ENCODE assay signal across 11 cellular contexts in the genomic region with DNA sequence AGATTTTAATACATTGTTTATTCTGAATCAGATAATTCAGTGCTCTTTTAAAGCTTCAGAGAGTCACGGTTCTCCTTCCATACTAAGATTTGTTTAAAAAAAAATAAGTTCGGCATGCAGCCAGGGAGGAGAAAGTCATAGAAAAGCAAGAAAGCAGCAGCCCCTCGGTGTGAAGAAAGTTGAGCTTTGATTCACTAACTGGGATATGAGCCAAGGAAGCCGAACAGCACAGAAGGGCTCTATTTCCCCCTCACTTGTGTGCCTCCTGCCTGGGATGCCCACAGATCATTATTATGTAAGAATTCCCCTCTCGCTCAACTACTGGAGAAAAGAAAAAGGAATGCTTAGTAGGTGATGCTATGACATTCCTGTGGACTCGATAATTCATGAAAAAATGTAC.
DNase-seq lines count a peak whose midpoint lies in the region; ATAC-seq, FAIRE-seq and TF ChIP-seq lines count a peak whose summit lies in the region.
"Had no signal": no experiment of that assay in that cellular context is flagged by ENCODE, and none has a peak within 500 bp of the region (broad histone marks: within the 10 kb centered on the region; RNA-seq: fewer than 3 reads in every experiment).

No MANE protein-coding gene starts in this region.

- H2AFZ ChIP-seq in endothelial cell of umbilical vein (ENCODE audit: low read depth, low read length), result no peak overlapping the region

- H3K4me1 ChIP-seq in SJSA1 (replicated peaks), result peaks cover 17% of the 10 kb centered on the region
- H3K4me1 ChIP-seq in endothelial cell of umbilical vein (ENCODE audit: control insufficient read depth, extremely low read depth, insufficient read depth, low read length), result no peaks in the 10 kb centered on the region

- CTCF ChIA-PET in endothelial cell of umbilical vein (lab: Charles Lee), result interaction anchor here (1.9 kb wide), 1 partner anchor 160 kb away, joined by 7 read pairs; no protein-coding TSS in a partner anchor

- no peaks in the 10 kb centered on the region for H3K9me3 Mint-ChIP-seq in activated T-helper 2 cell treated with anti-CD3 and anti-CD28 coated beads, Interferon-gamma antibody, Interleukin-2, Interleukin-4, amounts not matched to agents 10 μg/mL and 5 μg/mL and 100 μg/mL, durations not matched to agents 14 hours and 24 hours and 36 hours

- dilution Hi-C loops in endothelial cell of umbilical vein (cut with MboI; ENCODE audit: extremely low pct_ligation_motif_present, low sequenced_read_pairs), result no loop called here

- H3K27ac Mint-ChIP-seq in activated T-helper 2 cell treated with anti-CD3 and anti-CD28 coated beads, Interferon-gamma antibody, Interleukin-2, Interleukin-4, amounts not matched to agents 10 μg/mL and 5 μg/mL and 100 μg/mL, durations not matched to agents 14 hours and 24 hours and 36 hours, result no peak overlapping the region
- H3K27ac Mint-ChIP-seq: activated CD8-positive, alpha-beta T cell treated with anti-CD3 and anti-CD28 coated beads, Interleukin-2, amount 10 ng/mL, durations not matched to agents 7 days and 5 days had no signal

- no peak overlapping the region for H3K9ac ChIP-seq in endothelial cell of umbilical vein (replicated peaks; ENCODE audit: extremely low read depth, insufficient read depth, low read length)

- H3K9me1 ChIP-seq in endothelial cell of umbilical vein (replicated peaks; ENCODE audit: control insufficient read depth, extremely low read depth, insufficient read depth, low read length), result no peaks in the 10 kb centered on the region

- no peak overlapping the region for H3K4me3 Mint-ChIP-seq in activated T-helper 2 cell treated with anti-CD3 and anti-CD28 coated beads, Interferon-gamma antibody, Interleukin-2, Interleukin-4, amounts not matched to agents 10 μg/mL and 5 μg/mL and 100 μg/mL, durations not matched to agents 14 hours and 24 hours and 36 hours (ENCODE audit: low read depth)
- H3K4me3 Mint-ChIP-seq: activated CD8-positive, alpha-beta T cell treated with anti-CD3 and anti-CD28 coated beads, Interleukin-2, amount 10 ng/mL, durations not matched to agents 7 days and 5 days had no signal

- no peak overlapping the region for H3K4me2 ChIP-seq in endothelial cell of umbilical vein (ENCODE audit: insufficient read depth, low read length)

- peak; percentile 86 for DNase-seq in COLO829 (ENCODE audit: low spot score)
- peak in 1 of 2 experiments; percentile 52 for DNase-seq in SJSA1 (ENCODE audit: low read depth in 1 of 2, low spot score in 2 of 2)
- peak; percentile 21 for DNase-seq in endothelial cell of umbilical vein (ENCODE audit: low read depth, low spot score)
- DNase-seq in non-pigmented ciliary epithelial cell (ENCODE audit: low read depth), result peak; percentile 86
- DNase-seq in activated effector memory CD4-positive, alpha-beta T cell treated with Interleukin-2 at 50 U/mL for 16 hours, result no peak
- DNase-seq in activated T-helper 2 cell treated with anti-CD3 and anti-CD28 coated beads, Interferon-gamma antibody, Interleukin-2, Interleukin-4, amounts not matched to agents 10 μg/mL and 5 μg/mL and 100 μg/mL, durations not matched to agents 14 hours and 24 hours and 36 hours (ENCODE audit: low spot score), result no peak
- DNase-seq in RCC 7860 (ENCODE audit: low spot score), result no peak
- DNase-seq: activated CD8-positive, alpha-beta T cell treated with anti-CD3 and anti-CD28 coated beads, Interleukin-2, amount 10 ng/mL, durations not matched to agents 7 days and 5 days had no signal

- FAIRE-seq in endothelial cell of umbilical vein (lab: Jason Lieb, UNC), result no peak
- no peak for FAIRE-seq in RCC 7860 (lab: Jason Lieb, UNC)

- peaks cover 2% of the 10 kb centered on the region for H4K20me1 ChIP-seq in endothelial cell of umbilical vein (replicated peaks; ENCODE audit: control insufficient read depth, extremely low read depth, insufficient read depth, low read length)

- peaks cover 64% of the 10 kb centered on the region for H3K36me3 Mint-ChIP-seq in activated T-helper 2 cell treated with anti-CD3 and anti-CD28 coated beads, Interferon-gamma antibody, Interleukin-2, Interleukin-4, amounts not matched to agents 10 μg/mL and 5 μg/mL and 100 μg/mL, durations not matched to agents 14 hours and 24 hours and 36 hours (ENCODE audit: low read depth)

- BruUV-seq in endothelial cell of umbilical vein (replicated peaks; lab: Mats Ljungman, UMichigan), result no TSS peak

- peaks cover 35% of the 10 kb centered on the region for H3K36me3 ChIP-seq in SJSA1
- peaks cover 2 to 19% of the 10 kb centered on the region in 2 experiments for H3K36me3 ChIP-seq in endothelial cell of umbilical vein (ENCODE audit: control insufficient read depth in 2 of 2, extremely low read depth in 1 of 2, insufficient read depth in 2 of 2, low read length in 2 of 2)

- POLR2A ChIA-PET in endothelial cell of umbilical vein (lab: Charles Lee), result no interaction called here

- no peaks in the 10 kb centered on the region for H3K27me3 Mint-ChIP-seq in activated T-helper 2 cell treated with anti-CD3 and anti-CD28 coated beads, Interferon-gamma antibody, Interleukin-2, Interleukin-4, amounts not matched to agents 10 μg/mL and 5 μg/mL and 100 μg/mL, durations not matched to agents 14 hours and 24 hours and 36 hours (ENCODE audit: low read depth)

- no peaks in the 10 kb centered on the region for H3K79me2 ChIP-seq in endothelial cell of umbilical vein (ENCODE audit: control insufficient read depth, insufficient read depth, low read length)

- H3K27ac ChIP-seq in SJSA1, result peak overlapping the region; percentile 1; the same call in 1 of the 2 replicates
- no peak overlapping the region for H3K27ac ChIP-seq in endothelial cell of umbilical vein (ENCODE audit: insufficient read depth, low read depth, low read length)

- peaks cover 14% of the 10 kb centered on the region for H3K4me1 Mint-ChIP-seq in activated T-helper 2 cell treated with anti-CD3 and anti-CD28 coated beads, Interferon-gamma antibody, Interleukin-2, Interleukin-4, amounts not matched to agents 10 μg/mL and 5 μg/mL and 100 μg/mL, durations not matched to agents 14 hours and 24 hours and 36 hours (ENCODE audit: low read depth)

- no peak for TF ChIP-seq POLR2A in endothelial cell of umbilical vein (IDR thresholded peaks at IDR 0.05; ENCODE audit: low read depth, low read length)

- H3K9me3 ChIP-seq in SJSA1 (replicated peaks) (no peaks in the 10 kb centered on the region), endothelial cell of umbilical vein (replicated peaks; ENCODE audit: control insufficient read depth, insufficient read depth, low read length) (no peaks in the 10 kb centered on the region)

- TF ChIP-seq CTCF in endothelial cell of umbilical vein (IDR thresholded peaks at IDR 0.05; ENCODE audit: extremely low read depth in 1 of 2, insufficient read depth in 1 of 2, low read depth in 1 of 2, low read length in 2 of 2), result no peak

- H3K4me3 ChIP-seq in SJSA1 (no peak overlapping the region), endothelial cell of umbilical vein (replicated peaks in 1 of 3; ENCODE audit: insufficient read depth in 1 of 3, low read depth in 1 of 3, low read length in 3 of 3) (no peak overlapping the region)
- H3K4me3 ChIP-seq: lung had no signal

- intact Hi-C loops in endothelial cell of umbilical vein (cut with micrococcal nuclease), result no loop called here
- intact Hi-C loops in activated T-helper 2 cell treated with anti-CD3 and anti-CD28 coated beads, Interferon-gamma antibody, Interleukin-2, Interleukin-4, amounts not matched to agents 10 μg/mL and 5 μg/mL and 100 μg/mL, durations not matched to agents 14 hours and 24 hours and 36 hours (cut with micrococcal nuclease), result no loop called here

- no peaks in the 10 kb centered on the region for H3K27me3 ChIP-seq in SJSA1 (replicated peaks)
- no peaks in the 10 kb centered on the region for H3K27me3 ChIP-seq in endothelial cell of umbilical vein (ENCODE audit: control insufficient read depth in 2 of 2, insufficient read depth in 2 of 2, low read length in 2 of 2)

- ATAC-seq in HG02571 (IDR thresholded peaks at IDR 0.05; ENCODE audit: unreplicated experiment), result no peak
- ATAC-seq: activated CD8-positive, alpha-beta T cell treated with anti-CD3 and anti-CD28 coated beads, Interleukin-2, amount 10 ng/mL, durations not matched to agents 7 days and 5 days; Panc1 had no signal

TF ChIP-seq in endothelial cell of umbilical vein, 7 proteins besides CTCF, POLR2A, EP300 and RAD21:
- TF ChIP-seq FOS (IDR thresholded peaks at IDR 0.05; ENCODE audit: borderline replicate concordance, insufficient read depth, low read length), result no peak
- TF ChIP-seq JUN (IDR thresholded peaks at IDR 0.05; ENCODE audit: borderline replicate concordance, insufficient read depth, insufficient read length, low read depth), result no peak
- TF ChIP-seq EZH2 (IDR thresholded peaks at IDR 0.05; ENCODE audit: borderline replicate concordance, low read depth, low read length, severe bottlenecking), result no peak
- no peak for TF ChIP-seq POLR2AphosphoS5 (IDR thresholded peaks at IDR 0.05; ENCODE audit: insufficient read depth, low read depth, low read length)
- no peak for TF ChIP-seq GATA2 (IDR thresholded peaks at IDR 0.05; ENCODE audit: insufficient read depth, insufficient read length, low read depth, low read length)
- no peak for TF ChIP-seq MAX (IDR thresholded peaks at IDR 0.05; ENCODE audit: insufficient read depth, insufficient read length)
- TF ChIP-seq MYC (IDR thresholded peaks at IDR 0.05; ENCODE audit: low read depth, low read length), result no peak

Comparison
In these comparisons a context has a peak if more than half of its experiments do, and no peak if none do; other contexts are left out.
1. DNase-seq: peak in COLO829 (single experiment), endothelial cell of umbilical vein (single experiment) and non-pigmented ciliary epithelial cell (single experiment); none in activated effector memory CD4-positive, alpha-beta T cell treated with Interleukin-2 at 50 U/mL for 16 hours (single experiment), activated T-helper 2 cell treated with anti-CD3 and anti-CD28 coated beads, Interferon-gamma antibody, Interleukin-2, Interleukin-4, amounts not matched to agents 10 μg/mL and 5 μg/mL and 100 μg/mL, durations not matched to agents 14 hours and 24 hours and 36 hours (single experiment) and RCC 7860 (single experiment).